In the genomic region with DNA sequence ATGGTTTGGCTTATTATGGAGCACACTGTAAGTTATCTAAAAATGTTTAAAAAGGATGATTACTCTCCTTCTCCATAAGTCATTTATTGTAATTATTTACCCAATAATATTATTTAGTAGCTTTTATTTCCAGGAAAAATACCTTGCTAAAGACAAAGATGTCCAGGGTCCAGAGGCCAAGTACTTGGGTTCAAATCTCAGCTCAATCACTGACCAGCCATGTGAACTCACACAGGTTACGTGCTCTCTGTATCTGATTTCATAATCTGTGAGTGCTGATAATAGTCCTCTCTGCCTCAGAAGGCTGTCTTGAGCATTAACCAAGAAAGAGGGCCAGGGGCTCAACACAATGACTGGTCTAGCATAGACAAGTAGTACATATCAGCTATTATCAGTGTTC, we compare ENCODE assay signal across 17 cellular contexts. TPM values are rescaled to one million over a fixed set of nuclear protein-coding genes. Genes with fewer than 3 reads are reported as not detected.
DNase-seq lines count a peak whose midpoint lies in the region; ATAC-seq, FAIRE-seq and TF ChIP-seq lines count a peak whose summit lies in the region.
"Had no signal": no experiment of that assay in that cellular context is flagged by ENCODE, and none has a peak within 500 bp of the region (broad histone marks: within the 10 kb centered on the region; RNA-seq: fewer than 3 reads in every experiment).

No MANE protein-coding gene starts in this region.

- no peak overlapping the region for H3K4me3 Mint-ChIP-seq in Calu3 (ENCODE audit: low read depth, unreplicated experiment)
- no peak overlapping the region for H3K4me3 Mint-ChIP-seq in naive thymus-derived CD4-positive, alpha-beta T cell
- H3K4me3 Mint-ChIP-seq: CD8-positive, alpha-beta memory T cell; GM23338 had no signal

- peak overlapping the region; percentile 94 for H3K4me2 ChIP-seq in A549
- H3K4me2 ChIP-seq: GM23338 had no signal

- no peak for TF ChIP-seq RAD21 in A549 (conservative IDR thresholded peaks at IDR 0.05 in 1 of 2, IDR thresholded peaks at IDR 0.05 in 1 of 2)

- WGBS in A549 (ENCODE audit: missing lambda C conversion rate) = 35% methylated on average over 1 of the region's 1 CpG

- POLR2A ChIA-PET in A549 (lab: Yijun Ruan, JAX) (interaction anchor here (1.1 to 1.2 kb wide), 2 partner anchors 66 to 97 kb away, joined by 3 to 4 read pairs; no protein-coding TSS in a partner anchor), HEK293T (lab: Yijun Ruan, JAX) (no interaction called here)
- POLR2A ChIA-PET in naive thymus-derived CD4-positive, alpha-beta T cell (lab: Charles Lee) = no interaction called here

- H3K27me3 Mint-ChIP-seq in Calu3 (ENCODE audit: unreplicated experiment) = no peaks in the 10 kb centered on the region
- peaks cover 0 to 9% (median 5%) of the 10 kb centered on the region in 5 donors for H3K27me3 Mint-ChIP-seq in naive thymus-derived CD4-positive, alpha-beta T cell

- BruUV-seq in Calu3 (replicated peaks; lab: Mats Ljungman, UMichigan) = no TSS peak

- TF ChIP-seq CTCF in A549 (IDR thresholded peaks at IDR 0.05) (no peak), Calu3 (IDR thresholded peaks at IDR 0.05; ENCODE audit: unreplicated experiment) (no peak)

- CTCF ChIA-PET in A549 (lab: Yijun Ruan, JAX) (interaction anchor here (0.6 to 1.5 kb wide), 6 partner anchors 22 to 111 kb away, joined by 3 to 5 read pairs (median 3); no protein-coding TSS in a partner anchor), Calu3 (lab: Charles Lee) (no interaction called here), HEK293T (lab: Yijun Ruan, JAX) (no interaction called here)
- CTCF ChIA-PET in naive thymus-derived CD4-positive, alpha-beta T cell (lab: Charles Lee) = no interaction called here

- H3K36me3 Mint-ChIP-seq in Calu3 (ENCODE audit: insufficient read depth, unreplicated experiment) = peaks cover 5% of the 10 kb centered on the region
- no peaks in the 10 kb centered on the region for H3K36me3 Mint-ChIP-seq in naive thymus-derived CD4-positive, alpha-beta T cell
- H3K36me3 Mint-ChIP-seq: CD8-positive, alpha-beta memory T cell had no signal

- peak overlapping the region; percentile 79 to 90 for H3K27ac ChIP-seq in A549
- H3K27ac ChIP-seq in naive thymus-derived CD4-positive, alpha-beta T cell (ENCODE audit: low read depth, low read length) = no peak overlapping the region

- no peak for TF ChIP-seq POLR2A in A549 (IDR thresholded peaks at IDR 0.05; ENCODE audit: low read length)

- no peaks in the 10 kb centered on the region for H3K36me3 ChIP-seq in naive thymus-derived CD4-positive, alpha-beta T cell (ENCODE audit: control insufficient read depth in 2 of 3, insufficient read depth in 3 of 3, low read length in 3 of 3)

- peak in 1 of 2 experiments; percentile 29; a peak in 3 of 6 replicates for ATAC-seq in A549
- ATAC-seq in left lobe of liver = peak; percentile 72
- ATAC-seq in naive thymus-derived CD4-positive, alpha-beta T cell = peak; percentile 22
- ATAC-seq in HG02884 (IDR thresholded peaks at IDR 0.05; ENCODE audit: unreplicated experiment) = no peak
- ATAC-seq: GM23338 had no signal

- no peaks in the 10 kb centered on the region for H3K27me3 ChIP-seq in naive thymus-derived CD4-positive, alpha-beta T cell (ENCODE audit: control insufficient read depth in 2 of 2, insufficient read depth in 2 of 2, low read length in 2 of 2)

- no peaks in the 10 kb centered on the region for H3K9me3 Mint-ChIP-seq in Calu3 (ENCODE audit: low read depth, unreplicated experiment)
- H3K9me3 Mint-ChIP-seq in naive thymus-derived CD4-positive, alpha-beta T cell = peaks cover 0 to 3% (median 0%) of the 10 kb centered on the region in 11 donors
- H3K9me3 Mint-ChIP-seq: GM23338 had no signal

- peak overlapping the region; percentile 88 for H3K27ac Mint-ChIP-seq in Calu3 (ENCODE audit: unreplicated experiment)
- H3K27ac Mint-ChIP-seq in naive thymus-derived CD4-positive, alpha-beta T cell = no peak overlapping the region
- H3K27ac Mint-ChIP-seq: CD8-positive, alpha-beta memory T cell; GM23338 had no signal

- peaks cover 100% of the 10 kb centered on the region for H3K4me1 ChIP-seq in A549
- no peaks in the 10 kb centered on the region for H3K4me1 ChIP-seq in naive thymus-derived CD4-positive, alpha-beta T cell (ENCODE audit: control insufficient read depth in 2 of 2, insufficient read depth in 2 of 2, low read length in 2 of 2)
- H3K4me1 ChIP-seq: Caco-2 had no signal

- peak; percentile 72 for FAIRE-seq in A549 (lab: Jason Lieb, UNC)
- FAIRE-seq: A204.1, GM18507, HTR-8/SVneo had no signal

- no peak for TF ChIP-seq EP300 in A549 (IDR thresholded peaks at IDR 0.05)

- no peak for DNase-seq in A549 (ENCODE audit: low read depth in 1 of 2, low spot score in 1 of 2)
- no peak for DNase-seq in Calu3
- peak; percentile 53 for DNase-seq in left lobe of liver (ENCODE audit: low spot score)
- DNase-seq in naive thymus-derived CD4-positive, alpha-beta T cell = no peak
- DNase-seq in NCI-H524 treated with DMSO at 0.1 percent for 48 hours (lab: John Stamatoyannopoulos, UW) = no peak
- DNase-seq in HEK293T (ENCODE audit: extremely low spot score) = no peak
- DNase-seq: Caco-2; CD8-positive, alpha-beta memory T cell; DMS53; H7; IMR-90; KBM-7 had no signal

- H3K4me1 Mint-ChIP-seq in Calu3 (ENCODE audit: low read depth, unreplicated experiment) = no peaks in the 10 kb centered on the region
- H3K4me1 Mint-ChIP-seq in naive thymus-derived CD4-positive, alpha-beta T cell = no peaks in the 10 kb centered on the region
- H3K4me1 Mint-ChIP-seq: CD8-positive, alpha-beta memory T cell; GM23338 had no signal

- H3K9me3 ChIP-seq in A549 = no peaks in the 10 kb centered on the region
- H3K9me3 ChIP-seq in naive thymus-derived CD4-positive, alpha-beta T cell (ENCODE audit: control insufficient read depth in 2 of 3, low read length in 3 of 3) = no peaks in the 10 kb centered on the region
- H3K9me3 ChIP-seq: Caco-2 had no signal

- no peak overlapping the region; the same call in 2 of the 3 replicates for H3K4me3 ChIP-seq in A549
- no peak overlapping the region for H3K4me3 ChIP-seq in naive thymus-derived CD4-positive, alpha-beta T cell (ENCODE audit: low read length)
- H3K4me3 ChIP-seq: GM23338 had no signal

- intact Hi-C loops in Calu3 (cut with micrococcal nuclease; ENCODE audit: unreplicated experiment) = no loop called here
- intact Hi-C loops in naive thymus-derived CD4-positive, alpha-beta T cell (cut with micrococcal nuclease) = no loop called here

TF ChIP-seq in A549, 52 proteins besides CTCF, POLR2A, EP300 and RAD21 (continues in another document):
- no peak for TF ChIP-seq RFX5 (IDR thresholded peaks at IDR 0.05)
- no peak for TF ChIP-seq NR3C1 (IDR thresholded peaks at IDR 0.05)
- no peak for TF ChIP-seq RNF2 (IDR thresholded peaks at IDR 0.05; ENCODE audit: borderline replicate concordance, low read depth)
- TF ChIP-seq, protein P1, sequence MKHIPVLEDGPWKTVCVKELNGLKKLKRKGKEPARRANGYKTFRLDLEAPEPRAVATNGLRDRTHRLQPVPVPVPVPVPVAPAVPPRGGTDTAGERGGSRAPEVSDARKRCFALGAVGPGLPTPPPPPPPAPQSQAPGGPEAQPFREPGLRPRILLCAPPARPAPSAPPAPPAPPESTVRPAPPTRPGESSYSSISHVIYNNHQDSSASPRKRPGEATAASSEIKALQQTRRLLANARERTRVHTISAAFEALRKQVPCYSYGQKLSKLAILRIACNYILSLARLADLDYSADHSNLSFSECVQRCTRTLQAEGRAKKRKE (CRISPR knock-in tag; IDR thresholded peaks at IDR 0.05; ENCODE audit: low read depth) = no peak
- TF ChIP-seq, protein P2, sequence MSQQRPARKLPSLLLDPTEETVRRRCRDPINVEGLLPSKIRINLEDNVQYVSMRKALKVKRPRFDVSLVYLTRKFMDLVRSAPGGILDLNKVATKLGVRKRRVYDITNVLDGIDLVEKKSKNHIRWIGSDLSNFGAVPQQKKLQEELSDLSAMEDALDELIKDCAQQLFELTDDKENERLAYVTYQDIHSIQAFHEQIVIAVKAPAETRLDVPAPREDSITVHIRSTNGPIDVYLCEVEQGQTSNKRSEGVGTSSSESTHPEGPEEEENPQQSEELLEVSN (IDR thresholded peaks at IDR 0.05; ENCODE audit: borderline replicate concordance, low read depth) = no peak
- TF ChIP-seq TP53 (CRISPR knock-in tag; IDR thresholded peaks at IDR 0.05) = 0 out of 2 replicates have a peak, but pooled peaks have one; percentile 78

TF ChIP-seq in HEK293T, 16 proteins besides CTCF, POLR2A, EP300 and RAD21:
- TF ChIP-seq ZNF384 (IDR thresholded peaks at IDR 0.05) (no peak), BHLHE40 (IDR thresholded peaks at IDR 0.05; ENCODE audit: borderline replicate concordance) (no peak), FOXM1 (IDR thresholded peaks at IDR 0.05; ENCODE audit: borderline replicate concordance) (no peak)

RNA-seq across cellular contexts. Expression of a gene that starts 27.0 kb away (rescaled TPM):
- 6,119 and 8,617 TPM in 2 replicates for polyA plus RNA-seq in A549 (2011; rRNA removed)
- 2,623 and 3,095 TPM in 2 replicates for polyA plus RNA-seq in A549 (2012; cell fraction: cytosol; rRNA removed)
- 1,463 and 2,252 TPM in 2 replicates for polyA plus RNA-seq in A549 (2012; cell fraction: nucleus; rRNA removed)
- polyA plus RNA-seq in A549 (2017; fragmentation: RNase III; extraction: RNeasy Plus Mini Kit Qiagen cat#74134 plus additional on column Dnase treatment) = 9,362 to 9,987 TPM (median 9,373 TPM) in 3 replicates
- 2,553 and 2,631 TPM in 2 replicates for polyA minus RNA-seq in A549 (2011; rRNA and poly(A)+ RNA removed)
- 17.2 and 17.7 TPM in 2 replicates for total RNA-seq in Calu3 (2022)
- total RNA-seq in left lobe of liver = 527 TPM
- 10 to 100 TPM in 1 of 5 experiments, 1 to 10 TPM in 3, not detected in 1; 1.0 to 11.9 (median 2.0) TPM for total RNA-seq in naive thymus-derived CD4-positive, alpha-beta T cell
- not detected for polyA plus RNA-seq in naive thymus-derived CD4-positive, alpha-beta T cell
- total RNA-seq: IMR-90 had no signal
- polyA plus RNA-seq: CD8-positive, alpha-beta memory T cell; IMR-90 had no signal

Comparison
In these comparisons a context has a peak if more than half of its experiments do, and no peak if none do; other contexts are left out.
1. RNA of a gene that starts 27.0 kb away (total RNA-seq): 527 TPM in left lobe of liver (single experiment); 17.2 to 17.7 TPM in Calu3 and 1.0 to 11.9 TPM in naive thymus-derived CD4-positive, alpha-beta T cell; every median in the first group is over 10 times any median in the second.